Comparison of ENCODE assay signal across 1 cellular context in genomic region chr5:33936381-33937016, GRCh38.
TF ChIP-seq lines count a peak whose summit lies in the region.

TSS of gene RXFP3 (plus strand) at chr5:33936386. CDS start at chr5:33936741, 355 bp downstream.

TF ChIP-seq in IMR-90, 13 proteins besides CTCF, POLR2A, EP300 and RAD21:
- TF ChIP-seq USF2 (IDR thresholded peaks at IDR 0.05; ENCODE audit: low read depth, low read length) (no peak), ELK1 (IDR thresholded peaks at IDR 0.05; ENCODE audit: borderline replicate concordance, low read depth, low read length) (no peak), RFX5 (IDR thresholded peaks at IDR 0.05; ENCODE audit: low read depth, low read length) (no peak), NFE2L2 (IDR thresholded peaks at IDR 0.05; ENCODE audit: low read depth, low read length) (no peak), CHD1 (IDR thresholded peaks at IDR 0.05; ENCODE audit: low read depth, low read length) (no peak), MAZ (IDR thresholded peaks at IDR 0.05; ENCODE audit: borderline replicate concordance, low read depth, low read length) (no peak), MXI1 (IDR thresholded peaks at IDR 0.05; ENCODE audit: borderline replicate concordance, low read depth, low read length) (no peak), SMC3 (IDR thresholded peaks at IDR 0.05; ENCODE audit: low read depth, low read length) (no peak), FOS (IDR thresholded peaks at IDR 0.05; ENCODE audit: low read depth, low read length) (no peak), RCOR1 (IDR thresholded peaks at IDR 0.05; ENCODE audit: insufficient replicate concordance, low read length) (no peak), BHLHE40 (IDR thresholded peaks at IDR 0.05; ENCODE audit: low read depth, low read length) (no peak), MAFK (IDR thresholded peaks at IDR 0.05; ENCODE audit: low read depth, low read length) (no peak), CEBPB (IDR thresholded peaks at IDR 0.05; ENCODE audit: low read depth, low read length) (no peak)
